7 cellular contexts compared by ENCODE assay signal in genomic region chr6:129749749-129750120, GRCh38. TPM values are rescaled to one million over a fixed set of nuclear protein-coding genes. Genes with fewer than 3 reads are reported as not detected.
DNase-seq lines count a peak whose midpoint lies in the region; ATAC-seq and TF ChIP-seq lines count a peak whose summit lies in the region.

No MANE protein-coding gene starts in this region.

- H3K27ac ChIP-seq in left ventricle myocardium inferior (replicated peaks), result peak overlapping the region; percentile 65
- H3K27ac ChIP-seq in testis, result no peak overlapping the region

- no peaks in the 10 kb centered on the region for H3K27me3 ChIP-seq in left ventricle myocardium inferior (ENCODE audit: low read depth)
- no peaks in the 10 kb centered on the region for H3K27me3 ChIP-seq in testis

- ATAC-seq in GM18909 (IDR thresholded peaks at IDR 0.05; ENCODE audit: poor library complexity, unreplicated experiment) (peak; percentile 43), HG03342 (IDR thresholded peaks at IDR 0.05; ENCODE audit: unreplicated experiment) (peak; percentile 32), HG02588 (IDR thresholded peaks at IDR 0.05; ENCODE audit: unreplicated experiment) (no peak)

- 56 to 63% methylated on average over 4 of the region's 4 CpGs for WGBS in testis, 2 donors

- H3K4me1 Mint-ChIP-seq in T-helper 2 cell treated with Interferon-gamma antibody and Interleukin-4, amounts not matched to agents 5 μg/mL and 100 μg/mL, for 36 hours (ENCODE audit: low read depth), result peaks cover 43% of the 10 kb centered on the region

- intact Hi-C loops in left ventricle myocardium inferior (cut with micrococcal nuclease) (no loop called here), posterior cingulate gyrus (cut with DNase I) (loop anchor here (10.0 kb wide), 1 partner anchor 245 kb away; no protein-coding TSS in a partner anchor), testis (cut with DNase I; ENCODE audit: low total_unique reads) (no loop called here)

- DNase-seq in T-helper 2 cell treated with Interferon-gamma antibody and Interleukin-4, amounts not matched to agents 5 μg/mL and 100 μg/mL, for 36 hours (ENCODE audit: low spot score), result no peak
- no peak for DNase-seq in left ventricle myocardium inferior
- DNase-seq in posterior cingulate gyrus, result no peak
- DNase-seq in testis, result no peak

- H3K36me3 Mint-ChIP-seq in T-helper 2 cell treated with Interferon-gamma antibody and Interleukin-4, amounts not matched to agents 5 μg/mL and 100 μg/mL, for 36 hours (ENCODE audit: low read depth), result no peaks in the 10 kb centered on the region

- no peaks in the 10 kb centered on the region for H3K27me3 Mint-ChIP-seq in T-helper 2 cell treated with Interferon-gamma antibody and Interleukin-4, amounts not matched to agents 5 μg/mL and 100 μg/mL, for 36 hours (ENCODE audit: low read depth)

- H3K9me3 ChIP-seq in left ventricle myocardium inferior (replicated peaks), result no peaks in the 10 kb centered on the region
- no peaks in the 10 kb centered on the region for H3K9me3 ChIP-seq in testis

- H3K27ac Mint-ChIP-seq in T-helper 2 cell treated with Interferon-gamma antibody and Interleukin-4, amounts not matched to agents 5 μg/mL and 100 μg/mL, for 36 hours, result peak overlapping the region; percentile 90

- H3K4me3 Mint-ChIP-seq in T-helper 2 cell treated with Interferon-gamma antibody and Interleukin-4, amounts not matched to agents 5 μg/mL and 100 μg/mL, for 36 hours, result peak overlapping the region; percentile 79

- H3K9me3 Mint-ChIP-seq in T-helper 2 cell treated with Interferon-gamma antibody and Interleukin-4, amounts not matched to agents 5 μg/mL and 100 μg/mL, for 36 hours, result no peaks in the 10 kb centered on the region

- H3K4me1 ChIP-seq in left ventricle myocardium inferior (peaks cover 36% of the 10 kb centered on the region), testis (peaks cover 6% of the 10 kb centered on the region)

- no peak for TF ChIP-seq POLR2A in testis (IDR thresholded peaks at IDR 0.05)

- no peak for TF ChIP-seq CTCF in left ventricle myocardium inferior (IDR thresholded peaks at IDR 0.05; ENCODE audit: borderline replicate concordance)
- no peak for TF ChIP-seq CTCF in testis (IDR thresholded peaks at IDR 0.05)

- H3K36me3 ChIP-seq in left ventricle myocardium inferior (no peaks in the 10 kb centered on the region), testis (ENCODE audit: low read depth, missing control alignments) (no peaks in the 10 kb centered on the region)

- H3K4me3 ChIP-seq in left ventricle myocardium inferior, result no peak overlapping the region
- no peak overlapping the region for H3K4me3 ChIP-seq in testis

RNA-seq across cellular contexts. Expression of gene ARHGAP18, which starts 39.8 kb away (rescaled TPM):
- total RNA-seq in left ventricle myocardium inferior (5.6 TPM), testis (10 to 100 TPM; 23.8 to 29.8 TPM)
- polyA plus RNA-seq in testis (ENCODE audit: insufficient read depth, low read depth, low replicate concordance), result 15.8 TPM
